1 cellular context compared by ENCODE assay signal in the genomic region with DNA sequence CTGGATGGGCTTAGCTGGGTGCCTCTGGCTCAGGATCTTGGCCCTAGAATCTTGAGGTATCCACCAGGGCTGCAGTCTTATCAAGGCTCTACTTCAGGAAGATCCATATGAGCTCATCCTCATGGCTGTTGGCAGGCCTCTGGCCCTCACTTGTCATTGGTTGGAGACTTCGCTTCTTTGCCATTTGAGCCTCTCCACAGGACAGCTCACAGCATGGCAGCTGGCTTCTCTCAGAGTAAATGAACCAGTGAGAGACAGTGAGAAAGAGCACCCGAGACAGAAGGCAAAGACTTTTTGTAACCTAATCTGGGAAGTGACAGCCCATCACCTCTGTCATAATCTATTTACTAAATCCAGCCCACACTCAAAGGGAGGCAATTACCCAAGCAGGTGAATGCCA.
TF ChIP-seq lines count a peak whose summit lies in the region.

No MANE protein-coding gene starts in this region.

TF ChIP-seq in IMR-90, 13 proteins besides CTCF, POLR2A, EP300 and RAD21 (continued from another document):
- TF ChIP-seq, protein P1, sequence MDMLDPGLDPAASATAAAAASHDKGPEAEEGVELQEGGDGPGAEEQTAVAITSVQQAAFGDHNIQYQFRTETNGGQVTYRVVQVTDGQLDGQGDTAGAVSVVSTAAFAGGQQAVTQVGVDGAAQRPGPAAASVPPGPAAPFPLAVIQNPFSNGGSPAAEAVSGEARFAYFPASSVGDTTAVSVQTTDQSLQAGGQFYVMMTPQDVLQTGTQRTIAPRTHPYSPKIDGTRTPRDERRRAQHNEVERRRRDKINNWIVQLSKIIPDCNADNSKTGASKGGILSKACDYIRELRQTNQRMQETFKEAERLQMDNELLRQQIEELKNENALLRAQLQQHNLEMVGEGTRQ (IDR thresholded peaks at IDR 0.05; ENCODE audit: low read depth, low read length): no peak
- TF ChIP-seq RFX5 (IDR thresholded peaks at IDR 0.05; ENCODE audit: low read depth, low read length): no peak
TF ChIP-seq in IMR-90: peak in this region for 0.
